In genomic region chr5:152349683-152350526, GRCh38 we compare ENCODE assay signal across 8 cellular contexts. TPM values are rescaled to one million over a fixed set of nuclear protein-coding genes. Genes with fewer than 3 reads are reported as not detected.
DNase-seq lines count a peak whose midpoint lies in the region; ATAC-seq, FAIRE-seq and TF ChIP-seq lines count a peak whose summit lies in the region.

No MANE protein-coding gene starts in this region.

- peaks cover 11% of the 10 kb centered on the region for H3K27me3 ChIP-seq in adipocyte (replicated peaks; ENCODE audit: control insufficient read depth, insufficient read depth, low read length)

- H3K9me3 ChIP-seq in adipocyte (ENCODE audit: control insufficient read depth, low read length) = no peaks in the 10 kb centered on the region

- peak; percentile 56 for TF ChIP-seq CTCF in CD14-positive monocyte (IDR thresholded peaks at IDR 0.05)

- H3K9me3 Mint-ChIP-seq in CD14-positive monocyte = peaks cover 0 to 4% (median 0%) of the 10 kb centered on the region in 7 donors

- H3K4me1 Mint-ChIP-seq in CD14-positive monocyte = no peaks in the 10 kb centered on the region

- no peak overlapping the region for H3K9ac ChIP-seq in adipocyte (ENCODE audit: low read length)

- H3K4me3 ChIP-seq in adipocyte (ENCODE audit: low read length) = no peak overlapping the region

- no peak overlapping the region for H3K27ac Mint-ChIP-seq in CD14-positive monocyte

- H3K4me3 Mint-ChIP-seq in CD14-positive monocyte = no peak overlapping the region

- ATAC-seq in HG02885 (IDR thresholded peaks at IDR 0.05; ENCODE audit: poor library complexity, unreplicated experiment) = peak; percentile 97

- peaks cover 0 to 2% (median 1%) of the 10 kb centered on the region in 3 donors for H3K27me3 Mint-ChIP-seq in CD14-positive monocyte (ENCODE audit: low read depth in 3 of 3)

- no peaks in the 10 kb centered on the region for H3K36me3 Mint-ChIP-seq in CD14-positive monocyte

- intact Hi-C loops in CD14-positive monocyte (cut with micrococcal nuclease) = no loop called here

- FAIRE-seq in GM18507 (lab: Jason Lieb, UNC) = peak; percentile 65

- DNase-seq in CD14-positive monocyte (ENCODE audit: low spot score) (no peak), GM18507 (ENCODE audit: extremely low spot score, insufficient read length, low read depth) (no peak), NCI-H2196 (lab: John Stamatoyannopoulos, UW; ENCODE audit: unreplicated experiment) (peak; percentile 53), adipocyte (ENCODE audit: low read depth) (peak; percentile 27), hippocampal formation (lab: John Stamatoyannopoulos, UW) (peak; percentile 37 to 44), NCI-H187 treated with DMSO at 0.1 percent for 48 hours (lab: John Stamatoyannopoulos, UW) (no peak)
- DNase-seq in stimulated activated CD4-positive, alpha-beta T cell treated with anti-CD3 and anti-CD28 coated beads, Interleukin-4, amount 100 ng/mL, for 24 hours = peak; percentile 20

- no peaks in the 10 kb centered on the region for H3K4me1 ChIP-seq in adipocyte (ENCODE audit: control insufficient read depth, insufficient read depth, low read length)

- H3K36me3 ChIP-seq in adipocyte (ENCODE audit: control insufficient read depth, insufficient read depth, low read length, severe bottlenecking) = no peaks in the 10 kb centered on the region

RNA-seq across cellular contexts. Expression of gene NMUR2, which starts 55.2 kb away (rescaled TPM):
- polyA plus RNA-seq in CD14-positive monocyte = not detected

Comparison
In these comparisons a context has a peak if more than half of its experiments do, and no peak if none do; other contexts are left out.
1. DNase-seq: peak in NCI-H2196 (single experiment), adipocyte (single experiment), hippocampal formation (2 of 2) and stimulated activated CD4-positive, alpha-beta T cell treated with anti-CD3 and anti-CD28 coated beads, Interleukin-4, amount 100 ng/mL, for 24 hours (single experiment); none in CD14-positive monocyte (single experiment), GM18507 (single experiment) and NCI-H187 treated with DMSO at 0.1 percent for 48 hours (single experiment).